19 cellular contexts compared by ENCODE assay signal in the genomic region with DNA sequence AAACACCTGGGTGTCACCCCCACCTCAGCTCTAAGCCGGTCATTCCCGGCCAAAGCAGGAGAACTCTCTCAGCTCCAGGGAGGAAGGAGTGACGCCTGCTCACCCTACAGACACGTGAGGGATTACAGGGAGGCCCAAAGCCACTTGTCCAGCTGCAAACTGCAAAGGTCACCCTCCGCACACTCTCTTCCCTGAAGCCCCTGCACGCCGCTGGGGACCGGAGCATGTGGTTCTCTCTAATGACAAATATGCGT.
A peak's percentile ranks its signal among the peaks of the same experiment; 100 is the strongest.
DNase-seq lines count a peak whose midpoint lies in the region; ATAC-seq and FAIRE-seq lines count a peak whose summit lies in the region.
"Had no signal": no experiment of that assay in that cellular context is flagged by ENCODE, and none has a peak within 500 bp of the region (broad histone marks: within the 10 kb centered on the region; RNA-seq: fewer than 3 reads in every experiment).

No MANE protein-coding gene starts in this region.

- DNase-seq in NCI-H2029 (lab: John Stamatoyannopoulos, UW) (peak; percentile 93), NCI-H2029 treated with DMSO at 0.1 percent for 48 hours (lab: John Stamatoyannopoulos, UW) (no peak), RCC 7860 (ENCODE audit: low spot score) (peak; percentile 21), immature natural killer cell (no peak)
- no peak for DNase-seq in T-helper 2 cell treated with Interferon-gamma antibody and Interleukin-4, amounts not matched to agents 5 μg/mL and 100 μg/mL, for 36 hours (ENCODE audit: low spot score)
- DNase-seq: 8988T; activated CD4-positive, alpha-beta T cell treated with anti-CD3 and anti-CD28 coated beads, Interleukin-2, amount 50 U/mL, for 48 hours; activated T-cell treated with anti-CD3 and anti-CD28 coated beads, Interleukin-2, amount 50 U/mL, for 24 hours; erythroblast; HFFc6; NCI-H1930; SK-N-SH; small intestine; stimulated activated CD4-positive, alpha-beta T cell treated with anti-CD3 and anti-CD28 coated beads, Interleukin-4, amount 100 ng/mL, for 4 hours had no signal

- no peak for ATAC-seq in stimulated activated memory B cell treated with anti-CD40 and anti-IgM and Interleukin-4, amounts not matched to agents 10 μg/mL and 1 μg/mL and 100 μg/mL, for 72 hours
- ATAC-seq in GM21390 (IDR thresholded peaks at IDR 0.05; ENCODE audit: unreplicated experiment) (no peak), HG03135 (IDR thresholded peaks at IDR 0.05; ENCODE audit: unreplicated experiment) (no peak)
- ATAC-seq: gastroesophageal sphincter had no signal

- H3K9me3 Mint-ChIP-seq in immature natural killer cell = no peaks in the 10 kb centered on the region
- peaks cover 4% of the 10 kb centered on the region for H3K9me3 Mint-ChIP-seq in stimulated activated memory B cell treated with anti-CD40 and anti-IgM and Interleukin-4, amounts not matched to agents 10 μg/mL and 1 μg/mL and 100 μg/mL, for 72 hours
- H3K9me3 Mint-ChIP-seq in T-helper 2 cell treated with Interferon-gamma antibody and Interleukin-4, amounts not matched to agents 5 μg/mL and 100 μg/mL, for 36 hours = no peaks in the 10 kb centered on the region
- H3K9me3 Mint-ChIP-seq: activated T-cell treated with anti-CD3 and anti-CD28 coated beads, Interleukin-2, amount 50 U/mL, for 24 hours; HFFc6 had no signal

- peaks cover 35 to 37% of the 10 kb centered on the region in 2 donors for H3K4me1 Mint-ChIP-seq in immature natural killer cell
- H3K4me1 Mint-ChIP-seq in stimulated activated memory B cell treated with anti-CD40 and anti-IgM and Interleukin-4, amounts not matched to agents 10 μg/mL and 1 μg/mL and 100 μg/mL, for 72 hours = peaks cover 78% of the 10 kb centered on the region
- H3K4me1 Mint-ChIP-seq in T-helper 2 cell treated with Interferon-gamma antibody and Interleukin-4, amounts not matched to agents 5 μg/mL and 100 μg/mL, for 36 hours (ENCODE audit: low read depth) = peaks cover 21% of the 10 kb centered on the region

- FAIRE-seq in RCC 7860 (lab: Jason Lieb, UNC) = no peak
- FAIRE-seq: small intestine, TTC549 had no signal

- H3K4me3 Mint-ChIP-seq in immature natural killer cell = peak overlapping the region in 4 of 5 donors; percentile 54 to 81 (median 76)
- H3K4me3 Mint-ChIP-seq in stimulated activated memory B cell treated with anti-CD40 and anti-IgM and Interleukin-4, amounts not matched to agents 10 μg/mL and 1 μg/mL and 100 μg/mL, for 72 hours = peak overlapping the region; percentile 70
- no peak overlapping the region for H3K4me3 Mint-ChIP-seq in T-helper 2 cell treated with Interferon-gamma antibody and Interleukin-4, amounts not matched to agents 5 μg/mL and 100 μg/mL, for 36 hours
- H3K4me3 Mint-ChIP-seq: activated T-cell treated with anti-CD3 and anti-CD28 coated beads, Interleukin-2, amount 50 U/mL, for 24 hours; HFFc6 had no signal

- peaks cover 0 to 3% (median 0%) of the 10 kb centered on the region in 3 donors for H3K36me3 Mint-ChIP-seq in immature natural killer cell
- H3K36me3 Mint-ChIP-seq in stimulated activated memory B cell treated with anti-CD40 and anti-IgM and Interleukin-4, amounts not matched to agents 10 μg/mL and 1 μg/mL and 100 μg/mL, for 72 hours = no peaks in the 10 kb centered on the region
- no peaks in the 10 kb centered on the region for H3K36me3 Mint-ChIP-seq in T-helper 2 cell treated with Interferon-gamma antibody and Interleukin-4, amounts not matched to agents 5 μg/mL and 100 μg/mL, for 36 hours (ENCODE audit: low read depth)

- H3K27ac Mint-ChIP-seq in immature natural killer cell = no peak overlapping the region
- peak overlapping the region; percentile 62 for H3K27ac Mint-ChIP-seq in stimulated activated memory B cell treated with anti-CD40 and anti-IgM and Interleukin-4, amounts not matched to agents 10 μg/mL and 1 μg/mL and 100 μg/mL, for 72 hours
- H3K27ac Mint-ChIP-seq in T-helper 2 cell treated with Interferon-gamma antibody and Interleukin-4, amounts not matched to agents 5 μg/mL and 100 μg/mL, for 36 hours = no peak overlapping the region
- H3K27ac Mint-ChIP-seq: activated T-cell treated with anti-CD3 and anti-CD28 coated beads, Interleukin-2, amount 50 U/mL, for 24 hours; HFFc6 had no signal

- peaks cover 0 to 7% (median 6%) of the 10 kb centered on the region in 3 donors for H3K27me3 Mint-ChIP-seq in immature natural killer cell (ENCODE audit: low read depth in 3 of 3)
- peaks cover 51% of the 10 kb centered on the region for H3K27me3 Mint-ChIP-seq in stimulated activated memory B cell treated with anti-CD40 and anti-IgM and Interleukin-4, amounts not matched to agents 10 μg/mL and 1 μg/mL and 100 μg/mL, for 72 hours
- H3K27me3 Mint-ChIP-seq in T-helper 2 cell treated with Interferon-gamma antibody and Interleukin-4, amounts not matched to agents 5 μg/mL and 100 μg/mL, for 36 hours (ENCODE audit: low read depth) = peaks cover 18% of the 10 kb centered on the region

Comparison
In these comparisons a context has a peak if more than half of its experiments do, and no peak if none do; other contexts are left out.
1. DNase-seq: peak in NCI-H2029 (single experiment) and RCC 7860 (single experiment); none in NCI-H2029 treated with DMSO at 0.1 percent for 48 hours (single experiment), immature natural killer cell (0 of 3) and T-helper 2 cell treated with Interferon-gamma antibody and Interleukin-4, amounts not matched to agents 5 μg/mL and 100 μg/mL, for 36 hours (single experiment).